ENCODE assay signal across 7 cellular contexts in genomic region chr5:91296102-91296501, GRCh38.
A peak's percentile ranks its signal among the peaks of the same experiment; 100 is the strongest.
DNase-seq lines count a peak whose midpoint lies in the region; ATAC-seq and TF ChIP-seq lines count a peak whose summit lies in the region.
"Not testable (repeated sequence)": the region's sequence is repeated elsewhere in the genome, so short reads cannot be mapped to it uniquely, and the experiment has no call there.

No MANE protein-coding gene starts in this region.

- TF ChIP-seq RAD21 in Ishikawa (IDR thresholded peaks at IDR 0.05; ENCODE audit: low read depth), result not testable (repeated sequence)

- CTCF ChIA-PET in RWPE1 (lab: Yijun Ruan, JAX), result interaction anchor here (1.4 kb wide), 1 partner anchor 89 kb away, joined by 4 read pairs; no protein-coding TSS in a partner anchor

- TF ChIP-seq POLR2A in upper lobe of left lung (IDR thresholded peaks at IDR 0.05), result not testable (repeated sequence)

- peak; percentile 63 for ATAC-seq in left lung
- ATAC-seq in omental fat pad (ENCODE audit: low FRiP score), result peak; percentile 6
- peak; percentile 31 to 36 for ATAC-seq in upper lobe of left lung (ENCODE audit: low FRiP score in 2 of 2)

- not testable (repeated sequence) for H3K27me3 ChIP-seq in left lung; skeletal muscle satellite cell (ENCODE audit: control insufficient read depth, insufficient read depth, low read length); upper lobe of left lung

- H3K9me3 ChIP-seq in left lung; skeletal muscle satellite cell (replicated peaks; ENCODE audit: low read length); upper lobe of left lung: not testable (repeated sequence)

- not testable (repeated sequence) for TF ChIP-seq CTCF in RWPE1 (conservative IDR thresholded peaks at IDR 0.05; ENCODE audit: low read depth); epithelial cell of proximal tubule (conservative IDR thresholded peaks at IDR 0.05; ENCODE audit: low read depth, low read length); left lung (IDR thresholded peaks at IDR 0.05); omental fat pad (IDR thresholded peaks at IDR 0.05); upper lobe of left lung (IDR thresholded peaks at IDR 0.05)

- intact Hi-C loops in left lung (cut with DNase I), result not testable (repeated sequence)

- not testable (repeated sequence) for H3K36me3 ChIP-seq in left lung; skeletal muscle satellite cell (ENCODE audit: insufficient read depth, low read length); upper lobe of left lung

- H3K4me2 ChIP-seq in skeletal muscle satellite cell (ENCODE audit: low read length), result peak overlapping the region; percentile 6

- H3K4me3 ChIP-seq in epithelial cell of proximal tubule (ENCODE audit: low read depth, low read length); left lung; skeletal muscle satellite cell (ENCODE audit: low read length); upper lobe of left lung: not testable (repeated sequence)

- not testable (repeated sequence) for DNase-seq in RWPE1 (ENCODE audit: low spot score); left lung; omental fat pad (ENCODE audit: low spot score)
- DNase-seq in epithelial cell of proximal tubule (ENCODE audit: low read depth), result peak; percentile 41
- peak in 1 of 2 donors; percentile 44 for DNase-seq in upper lobe of left lung

- H3K4me1 ChIP-seq in left lung, upper lobe of left lung: not testable (repeated sequence)
- H3K4me1 ChIP-seq in skeletal muscle satellite cell (ENCODE audit: control insufficient read depth, insufficient read depth, low read length), result peaks cover 27% of the 10 kb centered on the region

- not testable (repeated sequence) for TF ChIP-seq EP300 in Ishikawa (IDR thresholded peaks at IDR 0.05; ENCODE audit: borderline replicate concordance); upper lobe of left lung (IDR thresholded peaks at IDR 0.05)

- H3K27ac ChIP-seq in RWPE1, result peak overlapping the region; percentile 97
- peak overlapping the region in 1 of 2 donors; percentile 64 for H3K27ac ChIP-seq in left lung
- H3K27ac ChIP-seq in upper lobe of left lung, result peak overlapping the region; percentile 6 to 79 (median 51)

- peak overlapping the region; percentile 56 for H3K9ac ChIP-seq in skeletal muscle satellite cell (ENCODE audit: low read depth, low read length)

- 58 to 70% methylated on average over 9 of the region's 9 CpGs for WGBS in upper lobe of left lung, 2 donors

- POLR2A ChIA-PET in RWPE1 (lab: Yijun Ruan, JAX; ENCODE audit: low non-redundant PET), result not testable (repeated sequence)

TF ChIP-seq in Ishikawa, 13 proteins besides CTCF, POLR2A, EP300 and RAD21:
- TF ChIP-seq CEBPB (IDR thresholded peaks at IDR 0.05), result peak; percentile 57
- peak; percentile 31; the same call in 1 of the 2 replicates for TF ChIP-seq YY1 (IDR thresholded peaks at IDR 0.05; ENCODE audit: low read depth)

Comparison
In these comparisons a context has a peak if more than half of its experiments do, and no peak if none do; other contexts are left out.
1. ATAC-seq: peak in every context shown above with its lines; median percentile 63 in left lung; 34 in upper lobe of left lung; 6 in omental fat pad.